1 cellular context compared by ENCODE assay signal in genomic region chr2:75594599-75594998, GRCh38.
A peak's percentile ranks its signal among the peaks of the same experiment; 100 is the strongest.
TF ChIP-seq lines count a peak whose summit lies in the region.

No MANE protein-coding gene starts in this region.

TF ChIP-seq in IMR-90, 13 proteins besides CTCF, POLR2A, EP300 and RAD21:
- peak; percentile 84 for TF ChIP-seq MAFK (IDR thresholded peaks at IDR 0.05; ENCODE audit: low read depth, low read length)
- TF ChIP-seq FOS (IDR thresholded peaks at IDR 0.05; ENCODE audit: low read depth, low read length): no peak
